1 cellular context compared by ENCODE assay signal in the genomic region with DNA sequence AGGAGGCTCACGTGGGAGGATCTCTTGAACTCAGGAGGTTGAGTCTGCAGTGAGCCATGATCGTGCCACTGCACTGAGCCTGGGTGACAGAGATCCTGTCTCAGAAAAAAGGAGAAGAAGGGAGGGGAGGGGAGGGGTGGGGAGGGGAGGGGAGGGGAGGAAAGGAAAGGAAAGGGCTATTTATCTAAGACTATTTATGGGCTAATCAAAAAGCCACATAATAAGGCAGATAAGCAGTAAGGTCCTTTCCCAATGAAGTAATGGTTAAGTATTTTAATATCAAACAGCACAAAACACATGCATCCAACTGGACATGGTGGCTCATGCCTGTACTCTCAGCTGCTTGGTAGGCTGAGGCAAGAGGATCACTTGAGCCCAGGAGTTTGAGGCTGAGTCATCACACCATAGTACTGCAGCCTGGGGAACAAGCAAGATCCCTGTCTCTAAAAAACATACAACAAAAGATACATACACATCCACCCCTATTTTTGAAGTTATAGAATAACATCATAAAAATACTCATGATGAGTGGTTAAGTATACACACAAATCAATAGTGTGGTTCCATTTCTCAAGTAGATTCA.
TF ChIP-seq lines count a peak whose summit lies in the region.

No MANE protein-coding gene starts in this region.

TF ChIP-seq in WTC11, 78 proteins besides CTCF, POLR2A, EP300 and RAD21 (continued from another document):
- TF ChIP-seq, protein P1, sequence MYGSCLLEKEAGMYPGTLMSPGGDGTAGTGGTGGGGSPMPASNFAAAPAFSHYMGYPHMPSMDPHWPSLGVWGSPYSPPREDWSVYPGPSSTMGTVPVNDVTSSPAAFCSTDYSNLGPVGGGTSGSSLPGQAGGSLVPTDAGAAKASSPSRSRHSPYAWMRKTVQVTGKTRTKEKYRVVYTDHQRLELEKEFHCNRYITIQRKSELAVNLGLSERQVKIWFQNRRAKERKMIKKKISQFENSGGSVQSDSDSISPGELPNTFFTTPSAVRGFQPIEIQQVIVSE (CRISPR knock-in tag; IDR thresholded peaks at IDR 0.05; ENCODE audit: borderline replicate concordance) = no peak
- no peak for TF ChIP-seq TP53 (CRISPR knock-in tag; IDR thresholded peaks at IDR 0.05)
